16 cellular contexts compared by ENCODE assay signal in genomic region chrX:110394653-110395052, GRCh38. TPM values are rescaled to one million over a fixed set of nuclear protein-coding genes. Genes with fewer than 3 reads are reported as not detected.
A peak's percentile ranks its signal among the peaks of the same experiment; 100 is the strongest.
DNase-seq lines count a peak whose midpoint lies in the region; ATAC-seq and TF ChIP-seq lines count a peak whose summit lies in the region.
"Had no signal": no experiment of that assay in that cellular context is flagged by ENCODE, and none has a peak within 500 bp of the region (broad histone marks: within the 10 kb centered on the region; RNA-seq: fewer than 3 reads in every experiment).

No MANE protein-coding gene starts in this region.

- no peaks in the 10 kb centered on the region for H3K27me3 ChIP-seq in brain microvascular endothelial cell (replicated peaks)

- POLR2A ChIA-PET in activated CD8-positive, alpha-beta T cell treated with anti-CD3 and anti-CD28 coated beads, Interleukin-2, amount 10 ng/mL, durations not matched to agents 7 days and 5 days (lab: Charles Lee) = no interaction called here

- in situ Hi-C loops in brain microvascular endothelial cell (cut with HindIII; ENCODE audit: low pct_ligation_motif_present, low sequenced_read_pairs) = no loop called here

- DNase-seq in EL (peak; percentile 90), NB4 (ENCODE audit: low read depth) (peak; percentile 16), brain microvascular endothelial cell (peak; percentile 53), kidney glomerular epithelial cell (lab: John Stamatoyannopoulos, UW) (peak; percentile 61), SKM-1 treated with dmso at 0.1 percent for 144 hours (lab: John Stamatoyannopoulos, UW; ENCODE audit: unreplicated experiment) (no peak), COR-L47 (lab: John Stamatoyannopoulos, UW) (no peak)
- no peak for DNase-seq in activated CD8-positive, alpha-beta T cell treated with anti-CD3 and anti-CD28 coated beads, Interleukin-2, amount 10 ng/mL, durations not matched to agents 7 days and 5 days
- DNase-seq: activated CD4-positive, alpha-beta memory T cell treated with anti-CD3 and anti-CD28 coated beads for 36 hours; activated naive CD4-positive, alpha-beta T cell treated with anti-CD3 and anti-CD28 coated beads for 36 hours; glutamatergic neuron; nephron progenitor cell had no signal

- peaks cover 3% of the 10 kb centered on the region for H3K27me3 Mint-ChIP-seq in activated CD8-positive, alpha-beta T cell treated with anti-CD3 and anti-CD28 coated beads, Interleukin-2, amount 10 ng/mL, durations not matched to agents 7 days and 5 days (ENCODE audit: low read depth)
- H3K27me3 Mint-ChIP-seq: activated CD4-positive, alpha-beta memory T cell treated with anti-CD3 and anti-CD28 coated beads for 36 hours had no signal

- H3K36me3 ChIP-seq in brain microvascular endothelial cell (replicated peaks) = no peaks in the 10 kb centered on the region

- H3K4me3 ChIP-seq in NB4 (ENCODE audit: low read depth, low read length) (no peak overlapping the region), brain microvascular endothelial cell (ENCODE audit: low read depth, low read length) (no peak overlapping the region)

- ATAC-seq in activated CD8-positive, alpha-beta T cell treated with anti-CD3 and anti-CD28 coated beads, Interleukin-2, amount 10 ng/mL, durations not matched to agents 7 days and 5 days = no peak
- no peak for ATAC-seq in GM21737 (IDR thresholded peaks at IDR 0.05; ENCODE audit: unreplicated experiment)
- ATAC-seq: left lobe of liver, sciatic nerve had no signal

- H3K36me3 Mint-ChIP-seq in activated CD8-positive, alpha-beta T cell treated with anti-CD3 and anti-CD28 coated beads, Interleukin-2, amount 10 ng/mL, durations not matched to agents 7 days and 5 days (ENCODE audit: low read depth) = no peaks in the 10 kb centered on the region
- H3K36me3 Mint-ChIP-seq: activated CD4-positive, alpha-beta memory T cell treated with anti-CD3 and anti-CD28 coated beads for 36 hours; CD14-positive monocyte had no signal

- H3K27ac ChIP-seq in brain microvascular endothelial cell = no peak overlapping the region

- CTCF ChIA-PET in activated CD8-positive, alpha-beta T cell treated with anti-CD3 and anti-CD28 coated beads, Interleukin-2, amount 10 ng/mL, durations not matched to agents 7 days and 5 days (lab: Charles Lee) = no interaction called here

- no peak for TF ChIP-seq POLR2A in NB4 (IDR thresholded peaks at IDR 0.05; ENCODE audit: extremely low read depth, insufficient read length)

- no peak overlapping the region for H3K27ac Mint-ChIP-seq in activated CD8-positive, alpha-beta T cell treated with anti-CD3 and anti-CD28 coated beads, Interleukin-2, amount 10 ng/mL, durations not matched to agents 7 days and 5 days
- H3K27ac Mint-ChIP-seq: activated CD4-positive, alpha-beta memory T cell treated with anti-CD3 and anti-CD28 coated beads for 36 hours; activated naive CD4-positive, alpha-beta T cell treated with anti-CD3 and anti-CD28 coated beads for 36 hours; nephron progenitor cell had no signal

- TF ChIP-seq CTCF in NB4 (IDR thresholded peaks at IDR 0.05; ENCODE audit: low read depth, low read length) (no peak), brain microvascular endothelial cell (IDR thresholded peaks at IDR 0.05; ENCODE audit: low read depth, low read length, missing control alignments) (no peak)

- H3K4me3 Mint-ChIP-seq in activated CD8-positive, alpha-beta T cell treated with anti-CD3 and anti-CD28 coated beads, Interleukin-2, amount 10 ng/mL, durations not matched to agents 7 days and 5 days = no peak overlapping the region
- H3K4me3 Mint-ChIP-seq: activated CD4-positive, alpha-beta memory T cell treated with anti-CD3 and anti-CD28 coated beads for 36 hours; activated naive CD4-positive, alpha-beta T cell treated with anti-CD3 and anti-CD28 coated beads for 36 hours; CD14-positive monocyte; nephron progenitor cell had no signal

- H3K9me3 Mint-ChIP-seq in activated CD8-positive, alpha-beta T cell treated with anti-CD3 and anti-CD28 coated beads, Interleukin-2, amount 10 ng/mL, durations not matched to agents 7 days and 5 days (ENCODE audit: insufficient read depth) = no peaks in the 10 kb centered on the region
- H3K9me3 Mint-ChIP-seq: activated CD4-positive, alpha-beta memory T cell treated with anti-CD3 and anti-CD28 coated beads for 36 hours; activated naive CD4-positive, alpha-beta T cell treated with anti-CD3 and anti-CD28 coated beads for 36 hours; CD14-positive monocyte; nephron progenitor cell had no signal

- H3K4me1 Mint-ChIP-seq in activated CD8-positive, alpha-beta T cell treated with anti-CD3 and anti-CD28 coated beads, Interleukin-2, amount 10 ng/mL, durations not matched to agents 7 days and 5 days (ENCODE audit: low read depth) = no peaks in the 10 kb centered on the region

RNA-seq across cellular contexts. Expression of gene RTL9, which starts 36.0 kb away (rescaled TPM):
- total RNA-seq in activated CD8-positive, alpha-beta T cell treated with anti-CD3 and anti-CD28 coated beads, Interleukin-2, amount 10 ng/mL, durations not matched to agents 7 days and 5 days = not detected
- total RNA-seq: activated naive CD4-positive, alpha-beta T cell treated with anti-CD3 and anti-CD28 coated beads for 36 hours; OCI-LY7 had no signal

Comparison
In these comparisons a context has a peak if more than half of its experiments do, and no peak if none do; other contexts are left out.
1. DNase-seq: peak in EL (single experiment), NB4 (single experiment), brain microvascular endothelial cell (single experiment) and kidney glomerular epithelial cell (single experiment); none in SKM-1 treated with dmso at 0.1 percent for 144 hours (single experiment), activated CD8-positive, alpha-beta T cell treated with anti-CD3 and anti-CD28 coated beads, Interleukin-2, amount 10 ng/mL, durations not matched to agents 7 days and 5 days (single experiment) and COR-L47 (single experiment).